In the genomic region with DNA sequence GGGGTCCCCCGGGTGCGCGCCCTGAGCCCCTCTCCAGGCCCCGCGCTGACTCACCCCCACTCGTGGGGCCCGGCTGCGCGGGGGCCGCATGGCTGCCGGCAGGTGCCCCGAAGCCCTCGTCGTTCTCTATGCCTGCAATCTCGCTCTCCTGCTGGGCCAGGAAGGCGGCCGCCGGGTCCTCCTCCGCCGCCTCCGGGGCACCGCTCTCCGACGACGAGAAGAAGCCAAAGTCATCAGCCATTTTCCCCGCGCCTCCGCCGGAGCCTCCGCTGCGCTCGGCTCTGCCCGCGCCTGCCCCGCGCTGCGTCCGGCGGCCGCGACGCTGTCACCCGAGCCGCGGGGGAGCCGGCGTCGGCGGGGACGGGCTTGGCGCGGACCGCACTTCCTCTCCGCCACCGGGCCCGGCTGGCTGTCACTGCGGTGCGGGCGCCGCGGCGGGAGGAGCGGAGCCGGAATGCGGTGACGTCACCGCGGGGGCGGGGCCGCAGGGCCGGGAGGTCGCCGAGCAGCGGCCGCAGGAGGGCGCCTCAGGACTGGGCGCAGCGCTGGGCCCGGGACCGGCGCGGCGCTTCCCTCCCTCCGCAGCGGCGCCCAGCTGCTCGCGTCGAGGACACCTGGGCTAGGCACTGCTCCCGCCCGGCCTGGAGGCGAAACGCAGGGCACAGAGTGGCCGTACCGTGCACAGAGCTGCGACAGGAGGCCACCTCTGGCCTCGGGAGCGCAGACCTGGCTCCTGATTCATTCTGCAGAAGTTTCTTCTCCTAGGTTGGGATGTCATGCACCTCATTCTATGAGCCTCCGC, we compare ENCODE assay signal across 1 cellular context.
TF ChIP-seq lines count a peak whose summit lies in the region.

A gene with protein sequence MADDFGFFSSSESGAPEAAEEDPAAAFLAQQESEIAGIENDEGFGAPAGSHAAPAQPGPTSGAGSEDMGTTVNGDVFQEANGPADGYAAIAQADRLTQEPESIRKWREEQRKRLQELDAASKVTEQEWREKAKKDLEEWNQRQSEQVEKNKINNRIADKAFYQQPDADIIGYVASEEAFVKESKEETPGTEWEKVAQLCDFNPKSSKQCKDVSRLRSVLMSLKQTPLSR (minus strand): TSS at position 417 of the 802 bp plus-strand sequence. CDS start 176 bp downstream, at position 241.

TF ChIP-seq in HepG2, 621 proteins besides CTCF, POLR2A, EP300 and RAD21 (continued from another document and continues in another):
- TF ChIP-seq, protein P1, sequence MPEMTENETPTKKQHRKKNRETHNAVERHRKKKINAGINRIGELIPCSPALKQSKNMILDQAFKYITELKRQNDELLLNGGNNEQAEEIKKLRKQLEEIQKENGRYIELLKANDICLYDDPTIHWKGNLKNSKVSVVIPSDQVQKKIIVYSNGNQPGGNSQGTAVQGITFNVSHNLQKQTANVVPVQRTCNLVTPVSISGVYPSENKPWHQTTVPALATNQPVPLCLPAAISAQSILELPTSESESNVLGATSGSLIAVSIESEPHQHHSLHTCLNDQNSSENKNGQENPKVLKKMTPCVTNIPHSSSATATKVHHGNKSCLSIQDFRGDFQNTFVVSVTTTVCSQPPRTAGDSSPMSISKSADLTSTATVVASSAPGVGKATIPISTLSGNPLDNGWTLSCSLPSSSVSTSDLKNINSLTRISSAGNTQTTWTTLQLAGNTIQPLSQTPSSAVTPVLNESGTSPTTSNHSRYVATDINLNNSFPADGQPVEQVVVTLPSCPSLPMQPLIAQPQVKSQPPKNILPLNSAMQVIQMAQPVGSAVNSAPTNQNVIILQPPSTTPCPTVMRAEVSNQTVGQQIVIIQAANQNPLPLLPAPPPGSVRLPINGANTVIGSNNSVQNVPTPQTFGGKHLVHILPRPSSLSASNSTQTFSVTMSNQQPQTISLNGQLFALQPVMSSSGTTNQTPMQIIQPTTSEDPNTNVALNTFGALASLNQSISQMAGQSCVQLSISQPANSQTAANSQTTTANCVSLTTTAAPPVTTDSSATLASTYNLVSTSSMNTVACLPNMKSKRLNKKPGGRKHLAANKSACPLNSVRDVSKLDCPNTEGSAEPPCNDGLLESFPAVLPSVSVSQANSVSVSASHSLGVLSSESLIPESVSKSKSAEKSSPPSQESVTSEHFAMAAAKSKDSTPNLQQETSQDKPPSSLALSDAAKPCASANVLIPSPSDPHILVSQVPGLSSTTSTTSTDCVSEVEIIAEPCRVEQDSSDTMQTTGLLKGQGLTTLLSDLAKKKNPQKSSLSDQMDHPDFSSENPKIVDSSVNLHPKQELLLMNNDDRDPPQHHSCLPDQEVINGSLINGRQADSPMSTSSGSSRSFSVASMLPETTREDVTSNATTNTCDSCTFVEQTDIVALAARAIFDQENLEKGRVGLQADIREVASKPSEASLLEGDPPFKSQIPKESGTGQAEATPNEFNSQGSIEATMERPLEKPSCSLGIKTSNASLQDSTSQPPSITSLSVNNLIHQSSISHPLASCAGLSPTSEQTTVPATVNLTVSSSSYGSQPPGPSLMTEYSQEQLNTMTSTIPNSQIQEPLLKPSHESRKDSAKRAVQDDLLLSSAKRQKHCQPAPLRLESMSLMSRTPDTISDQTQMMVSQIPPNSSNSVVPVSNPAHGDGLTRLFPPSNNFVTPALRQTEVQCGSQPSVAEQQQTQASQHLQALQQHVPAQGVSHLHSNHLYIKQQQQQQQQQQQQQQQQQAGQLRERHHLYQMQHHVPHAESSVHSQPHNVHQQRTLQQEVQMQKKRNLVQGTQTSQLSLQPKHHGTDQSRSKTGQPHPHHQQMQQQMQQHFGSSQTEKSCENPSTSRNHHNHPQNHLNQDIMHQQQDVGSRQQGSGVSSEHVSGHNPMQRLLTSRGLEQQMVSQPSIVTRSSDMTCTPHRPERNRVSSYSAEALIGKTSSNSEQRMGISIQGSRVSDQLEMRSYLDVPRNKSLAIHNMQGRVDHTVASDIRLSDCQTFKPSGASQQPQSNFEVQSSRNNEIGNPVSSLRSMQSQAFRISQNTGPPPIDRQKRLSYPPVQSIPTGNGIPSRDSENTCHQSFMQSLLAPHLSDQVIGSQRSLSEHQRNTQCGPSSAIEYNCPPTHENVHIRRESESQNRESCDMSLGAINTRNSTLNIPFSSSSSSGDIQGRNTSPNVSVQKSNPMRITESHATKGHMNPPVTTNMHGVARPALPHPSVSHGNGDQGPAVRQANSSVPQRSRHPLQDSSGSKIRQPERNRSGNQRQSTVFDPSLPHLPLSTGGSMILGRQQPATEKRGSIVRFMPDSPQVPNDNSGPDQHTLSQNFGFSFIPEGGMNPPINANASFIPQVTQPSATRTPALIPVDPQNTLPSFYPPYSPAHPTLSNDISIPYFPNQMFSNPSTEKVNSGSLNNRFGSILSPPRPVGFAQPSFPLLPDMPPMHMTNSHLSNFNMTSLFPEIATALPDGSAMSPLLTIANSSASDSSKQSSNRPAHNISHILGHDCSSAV (CRISPR knock-in tag; IDR thresholded peaks at IDR 0.05; ENCODE audit: borderline replicate concordance), result no peak
- TF ChIP-seq, protein P2, sequence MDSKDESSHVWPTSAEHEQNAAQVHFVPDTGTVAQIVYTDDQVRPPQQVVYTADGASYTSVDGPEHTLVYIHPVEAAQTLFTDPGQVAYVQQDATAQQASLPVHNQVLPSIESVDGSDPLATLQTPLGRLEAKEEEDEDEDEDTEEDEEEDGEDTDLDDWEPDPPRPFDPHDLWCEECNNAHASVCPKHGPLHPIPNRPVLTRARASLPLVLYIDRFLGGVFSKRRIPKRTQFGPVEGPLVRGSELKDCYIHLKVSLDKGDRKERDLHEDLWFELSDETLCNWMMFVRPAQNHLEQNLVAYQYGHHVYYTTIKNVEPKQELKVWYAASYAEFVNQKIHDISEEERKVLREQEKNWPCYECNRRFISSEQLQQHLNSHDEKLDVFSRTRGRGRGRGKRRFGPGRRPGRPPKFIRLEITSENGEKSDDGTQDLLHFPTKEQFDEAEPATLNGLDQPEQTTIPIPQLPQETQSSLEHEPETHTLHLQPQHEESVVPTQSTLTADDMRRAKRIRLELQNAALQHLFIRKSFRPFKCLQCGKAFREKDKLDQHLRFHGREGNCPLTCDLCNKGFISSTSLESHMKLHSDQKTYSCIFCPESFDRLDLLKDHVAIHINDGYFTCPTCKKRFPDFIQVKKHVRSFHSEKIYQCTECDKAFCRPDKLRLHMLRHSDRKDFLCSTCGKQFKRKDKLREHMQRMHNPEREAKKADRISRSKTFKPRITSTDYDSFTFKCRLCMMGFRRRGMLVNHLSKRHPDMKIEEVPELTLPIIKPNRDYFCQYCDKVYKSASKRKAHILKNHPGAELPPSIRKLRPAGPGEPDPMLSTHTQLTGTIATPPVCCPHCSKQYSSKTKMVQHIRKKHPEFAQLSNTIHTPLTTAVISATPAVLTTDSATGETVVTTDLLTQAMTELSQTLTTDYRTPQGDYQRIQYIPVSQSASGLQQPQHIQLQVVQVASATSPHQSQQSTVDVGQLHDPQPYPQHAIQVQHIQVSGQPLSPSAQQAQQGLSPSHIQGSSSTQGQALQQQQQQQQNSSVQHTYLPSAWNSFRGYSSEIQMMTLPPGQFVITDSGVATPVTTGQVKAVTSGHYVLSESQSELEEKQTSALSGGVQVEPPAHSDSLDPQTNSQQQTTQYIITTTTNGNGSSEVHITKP (CRISPR knock-in tag; IDR thresholded peaks at IDR 0.05; ENCODE audit: low read depth), result no peak
- no peak for TF ChIP-seq PPARG (CRISPR knock-in tag; conservative IDR thresholded peaks at IDR 0.05)
- TF ChIP-seq, protein P3, sequence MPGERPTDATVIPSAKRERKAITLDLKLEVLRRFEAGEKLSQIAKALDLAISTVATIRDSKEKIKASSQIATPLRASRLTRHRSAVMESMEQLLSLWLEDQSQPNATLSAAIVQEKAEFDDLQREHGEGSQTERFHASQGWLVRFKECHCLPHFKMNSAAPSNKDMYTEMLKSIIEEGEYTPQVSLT (CRISPR knock-in tag; IDR thresholded peaks at IDR 0.05; ENCODE audit: borderline replicate concordance, low read depth), result no peak; the same call in 1 of the 2 replicates
- TF ChIP-seq, protein P4, sequence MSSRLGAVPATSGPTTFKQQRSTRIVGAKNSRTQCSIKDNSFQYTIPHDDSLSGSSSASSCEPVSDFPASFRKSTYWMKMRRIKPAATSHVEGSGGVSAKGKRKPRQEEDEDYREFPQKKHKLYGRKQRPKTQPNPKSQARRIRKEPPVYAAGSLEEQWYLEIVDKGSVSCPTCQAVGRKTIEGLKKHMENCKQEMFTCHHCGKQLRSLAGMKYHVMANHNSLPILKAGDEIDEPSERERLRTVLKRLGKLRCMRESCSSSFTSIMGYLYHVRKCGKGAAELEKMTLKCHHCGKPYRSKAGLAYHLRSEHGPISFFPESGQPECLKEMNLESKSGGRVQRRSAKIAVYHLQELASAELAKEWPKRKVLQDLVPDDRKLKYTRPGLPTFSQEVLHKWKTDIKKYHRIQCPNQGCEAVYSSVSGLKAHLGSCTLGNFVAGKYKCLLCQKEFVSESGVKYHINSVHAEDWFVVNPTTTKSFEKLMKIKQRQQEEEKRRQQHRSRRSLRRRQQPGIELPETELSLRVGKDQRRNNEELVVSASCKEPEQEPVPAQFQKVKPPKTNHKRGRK (CRISPR knock-in tag; IDR thresholded peaks at IDR 0.05), result no peak
- TF ChIP-seq, protein P5, sequence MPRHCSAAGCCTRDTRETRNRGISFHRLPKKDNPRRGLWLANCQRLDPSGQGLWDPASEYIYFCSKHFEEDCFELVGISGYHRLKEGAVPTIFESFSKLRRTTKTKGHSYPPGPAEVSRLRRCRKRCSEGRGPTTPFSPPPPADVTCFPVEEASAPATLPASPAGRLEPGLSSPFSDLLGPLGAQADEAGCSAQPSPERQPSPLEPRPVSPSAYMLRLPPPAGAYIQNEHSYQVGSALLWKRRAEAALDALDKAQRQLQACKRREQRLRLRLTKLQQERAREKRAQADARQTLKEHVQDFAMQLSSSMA (CRISPR knock-in tag; IDR thresholded peaks at IDR 0.05), result no peak
- peak; percentile 45; the same call in 1 of the 2 replicates for TF ChIP-seq NR1H2 (CRISPR knock-in tag; IDR thresholded peaks at IDR 0.05; ENCODE audit: borderline replicate concordance, low read depth)
- TF ChIP-seq, protein P6, sequence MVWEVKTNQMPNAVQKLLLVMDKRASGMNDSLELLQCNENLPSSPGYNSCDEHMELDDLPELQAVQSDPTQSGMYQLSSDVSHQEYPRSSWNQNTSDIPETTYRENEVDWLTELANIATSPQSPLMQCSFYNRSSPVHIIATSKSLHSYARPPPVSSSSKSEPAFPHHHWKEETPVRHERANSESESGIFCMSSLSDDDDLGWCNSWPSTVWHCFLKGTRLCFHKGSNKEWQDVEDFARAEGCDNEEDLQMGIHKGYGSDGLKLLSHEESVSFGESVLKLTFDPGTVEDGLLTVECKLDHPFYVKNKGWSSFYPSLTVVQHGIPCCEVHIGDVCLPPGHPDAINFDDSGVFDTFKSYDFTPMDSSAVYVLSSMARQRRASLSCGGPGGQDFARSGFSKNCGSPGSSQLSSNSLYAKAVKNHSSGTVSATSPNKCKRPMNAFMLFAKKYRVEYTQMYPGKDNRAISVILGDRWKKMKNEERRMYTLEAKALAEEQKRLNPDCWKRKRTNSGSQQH (CRISPR knock-in tag; IDR thresholded peaks at IDR 0.05; ENCODE audit: low read depth), result no peak
- no peak for TF ChIP-seq HCFC1 (IDR thresholded peaks at IDR 0.05; ENCODE audit: low read depth, low read length)
- no peak for TF ChIP-seq REXO4 (CRISPR knock-in tag; IDR thresholded peaks at IDR 0.05; ENCODE audit: borderline replicate concordance)
- TF ChIP-seq SKI (IDR thresholded peaks at IDR 0.05; ENCODE audit: partially characterized antibody), result peak; percentile 83
- TF ChIP-seq, protein P7, sequence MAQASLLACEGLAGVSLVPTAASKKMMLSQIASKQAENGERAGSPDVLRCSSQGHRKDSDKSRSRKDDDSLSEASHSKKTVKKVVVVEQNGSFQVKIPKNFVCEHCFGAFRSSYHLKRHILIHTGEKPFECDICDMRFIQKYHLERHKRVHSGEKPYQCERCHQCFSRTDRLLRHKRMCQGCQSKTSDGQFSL (CRISPR knock-in tag; IDR thresholded peaks at IDR 0.05), result 0 out of 2 replicates have a peak, but pooled peaks have one; percentile 29
- TF ChIP-seq FOXA3 (CRISPR knock-in tag; IDR thresholded peaks at IDR 0.05), result peak; percentile 43
- TF ChIP-seq SRSF1 (optimal IDR thresholded peaks at IDR 0.05; ENCODE audit: low read depth, low read length), result no peak
- TF ChIP-seq CC2D1A (CRISPR knock-in tag; IDR thresholded peaks at IDR 0.05), result no peak
- no peak for TF ChIP-seq GTF3A (CRISPR knock-in tag; conservative IDR thresholded peaks at IDR 0.05)
- TF ChIP-seq, protein P8, sequence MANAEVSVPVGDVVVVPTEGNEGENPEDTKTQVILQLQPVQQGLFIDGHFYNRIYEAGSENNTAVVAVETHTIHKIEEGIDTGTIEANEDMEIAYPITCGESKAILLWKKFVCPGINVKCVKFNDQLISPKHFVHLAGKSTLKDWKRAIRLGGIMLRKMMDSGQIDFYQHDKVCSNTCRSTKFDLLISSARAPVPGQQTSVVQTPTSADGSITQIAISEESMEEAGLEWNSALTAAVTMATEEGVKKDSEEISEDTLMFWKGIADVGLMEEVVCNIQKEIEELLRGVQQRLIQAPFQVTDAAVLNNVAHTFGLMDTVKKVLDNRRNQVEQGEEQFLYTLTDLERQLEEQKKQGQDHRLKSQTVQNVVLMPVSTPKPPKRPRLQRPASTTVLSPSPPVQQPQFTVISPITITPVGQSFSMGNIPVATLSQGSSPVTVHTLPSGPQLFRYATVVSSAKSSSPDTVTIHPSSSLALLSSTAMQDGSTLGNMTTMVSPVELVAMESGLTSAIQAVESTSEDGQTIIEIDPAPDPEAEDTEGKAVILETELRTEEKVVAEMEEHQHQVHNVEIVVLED (CRISPR knock-in tag; IDR thresholded peaks at IDR 0.05; ENCODE audit: borderline replicate concordance), result peak; percentile 50
- peak; percentile 33; the same call in 1 of the 2 replicates for TF ChIP-seq YEATS2 (CRISPR knock-in tag; IDR thresholded peaks at IDR 0.05; ENCODE audit: borderline replicate concordance)
- no peak for TF ChIP-seq HOXA9 (CRISPR knock-in tag; IDR thresholded peaks at IDR 0.05; ENCODE audit: borderline replicate concordance)
- TF ChIP-seq GABPB1 (CRISPR knock-in tag; IDR thresholded peaks at IDR 0.05), result peak; percentile 76
- TF ChIP-seq TBP (CRISPR knock-in tag; IDR thresholded peaks at IDR 0.05), result no peak
- no peak for TF ChIP-seq ZNF333 (CRISPR knock-in tag; IDR thresholded peaks at IDR 0.05; ENCODE audit: borderline replicate concordance)
- no peak for TF ChIP-seq SNAI1 (CRISPR knock-in tag; IDR thresholded peaks at IDR 0.05; ENCODE audit: borderline replicate concordance)
- TF ChIP-seq, protein P9, sequence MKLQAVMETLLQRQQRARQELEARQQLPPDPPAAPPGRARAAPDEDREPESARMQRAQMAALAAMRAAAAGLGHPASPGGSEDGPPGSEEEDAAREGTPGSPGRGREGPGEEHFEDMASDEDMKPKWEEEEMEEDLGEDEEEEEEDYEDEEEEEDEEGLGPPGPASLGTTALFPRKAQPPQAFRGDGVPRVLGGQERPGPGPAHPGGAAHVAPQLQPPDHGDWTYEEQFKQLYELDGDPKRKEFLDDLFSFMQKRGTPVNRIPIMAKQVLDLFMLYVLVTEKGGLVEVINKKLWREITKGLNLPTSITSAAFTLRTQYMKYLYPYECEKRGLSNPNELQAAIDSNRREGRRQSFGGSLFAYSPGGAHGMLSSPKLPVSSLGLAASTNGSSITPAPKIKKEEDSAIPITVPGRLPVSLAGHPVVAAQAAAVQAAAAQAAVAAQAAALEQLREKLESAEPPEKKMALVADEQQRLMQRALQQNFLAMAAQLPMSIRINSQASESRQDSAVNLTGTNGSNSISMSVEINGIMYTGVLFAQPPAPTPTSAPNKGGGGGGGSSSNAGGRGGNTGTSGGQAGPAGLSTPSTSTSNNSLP (IDR thresholded peaks at IDR 0.05; ENCODE audit: low read depth, low read length), result peak; percentile 41; the same call in 1 of the 2 replicates
- TF ChIP-seq, protein P10, sequence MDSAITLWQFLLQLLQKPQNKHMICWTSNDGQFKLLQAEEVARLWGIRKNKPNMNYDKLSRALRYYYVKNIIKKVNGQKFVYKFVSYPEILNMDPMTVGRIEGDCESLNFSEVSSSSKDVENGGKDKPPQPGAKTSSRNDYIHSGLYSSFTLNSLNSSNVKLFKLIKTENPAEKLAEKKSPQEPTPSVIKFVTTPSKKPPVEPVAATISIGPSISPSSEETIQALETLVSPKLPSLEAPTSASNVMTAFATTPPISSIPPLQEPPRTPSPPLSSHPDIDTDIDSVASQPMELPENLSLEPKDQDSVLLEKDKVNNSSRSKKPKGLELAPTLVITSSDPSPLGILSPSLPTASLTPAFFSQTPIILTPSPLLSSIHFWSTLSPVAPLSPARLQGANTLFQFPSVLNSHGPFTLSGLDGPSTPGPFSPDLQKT (CRISPR knock-in tag; IDR thresholded peaks at IDR 0.05; ENCODE audit: borderline replicate concordance), result no peak
- no peak for TF ChIP-seq ZNF253 (CRISPR knock-in tag; IDR thresholded peaks at IDR 0.05; ENCODE audit: borderline replicate concordance)
